ENCODE assay signal across 17 cellular contexts in the genomic region with DNA sequence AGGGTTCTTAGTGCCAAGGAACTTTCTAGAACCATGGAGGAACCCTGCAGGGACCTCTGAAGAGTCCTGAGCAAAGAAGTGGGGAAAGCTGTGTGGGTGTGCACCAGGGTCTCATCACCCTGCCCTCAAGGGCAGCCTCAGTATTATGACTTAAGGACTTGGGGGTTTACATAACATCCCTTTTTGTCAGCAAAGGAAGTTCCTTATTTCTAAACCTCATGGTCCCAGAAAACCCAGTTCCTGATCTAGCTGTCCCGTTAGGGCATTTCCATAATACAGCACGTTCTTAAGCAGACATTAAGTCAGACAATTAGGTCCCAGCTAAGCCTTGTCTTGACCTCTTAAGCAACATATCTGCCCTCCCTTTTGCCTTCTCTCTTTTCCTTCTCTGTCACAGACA. TPM values are rescaled to one million over a fixed set of nuclear protein-coding genes. Genes with fewer than 3 reads are reported as not detected.
DNase-seq lines count a peak whose midpoint lies in the region; ATAC-seq and TF ChIP-seq lines count a peak whose summit lies in the region.
"Had no signal": no experiment of that assay in that cellular context is flagged by ENCODE, and none has a peak within 500 bp of the region (broad histone marks: within the 10 kb centered on the region; RNA-seq: fewer than 3 reads in every experiment).

No MANE protein-coding gene starts in this region.

- no peak overlapping the region for H3K9ac ChIP-seq in rectal smooth muscle tissue (ENCODE audit: low read length)
- H3K9ac ChIP-seq in SK-N-SH: no peak overlapping the region

- H3K9me3 ChIP-seq in OCI-LY7 (ENCODE audit: low read length): no peaks in the 10 kb centered on the region
- H3K9me3 ChIP-seq in heart right ventricle: no peaks in the 10 kb centered on the region
- H3K9me3 ChIP-seq in SK-N-SH: no peaks in the 10 kb centered on the region
- H3K9me3 ChIP-seq: gastrocnemius medialis, Peyer's patch had no signal

- H3K9me2 ChIP-seq in OCI-LY7 (ENCODE audit: insufficient read depth, low read length): no peaks in the 10 kb centered on the region
- H3K9me2 ChIP-seq in SK-N-SH: no peaks in the 10 kb centered on the region

- H3K4me3 ChIP-seq in OCI-LY7 (ENCODE audit: low read depth, low read length, poor library complexity, severe bottlenecking) (no peak overlapping the region), heart right ventricle (no peak overlapping the region), rectal smooth muscle tissue (ENCODE audit: low read length) (no peak overlapping the region), SK-N-SH (ENCODE audit: low read depth in 2 of 2, low read length in 1 of 2) (no peak overlapping the region)
- H3K4me3 ChIP-seq: gastrocnemius medialis, K562, Peyer's patch had no signal

- H3K27ac ChIP-seq in OCI-LY7 (ENCODE audit: low read depth, low read length, poor library complexity, severe bottlenecking) (peak overlapping the region; percentile 85), heart right ventricle (peak overlapping the region in 5 of 10 donors; percentile 4 to 88 (median 51)), rectal smooth muscle tissue (ENCODE audit: low read depth, low read length) (peak overlapping the region; percentile 29), SK-N-SH (ENCODE audit: low read depth in 2 of 2, low read length in 1 of 2) (no peak overlapping the region)

- no peak for TF ChIP-seq RAD21 in SK-N-SH (IDR thresholded peaks at IDR 0.05; ENCODE audit: low read length)

- H4K20me1 ChIP-seq in OCI-LY7 (ENCODE audit: insufficient read depth, low read length) (no peaks in the 10 kb centered on the region), SK-N-SH (ENCODE audit: insufficient read depth) (no peaks in the 10 kb centered on the region)

- TF ChIP-seq CTCF in OCI-LY7 (conservative IDR thresholded peaks at IDR 0.05; ENCODE audit: low read length) (no peak), heart right ventricle (IDR thresholded peaks at IDR 0.05) (no peak), SK-N-SH (IDR thresholded peaks at IDR 0.05) (no peak)

- POLR2A ChIA-PET in OCI-LY7 (lab: Charles Lee): interaction anchor here (0.9 to 1.1 kb wide), 3 partner anchors 13 to 19 kb away, joined by 3 to 5 read pairs (median 3); no protein-coding TSS in a partner anchor
- POLR2A ChIA-PET in SK-N-SH (lab: Yijun Ruan, JAX): no interaction called here

- no peaks in the 10 kb centered on the region for H3F3A ChIP-seq in SK-N-SH (replicated peaks; ENCODE audit: insufficient read depth)

- CTCF ChIA-PET in OCI-LY7 (lab: Charles Lee; ENCODE audit: unreplicated experiment): interaction anchor here (0.6 kb wide), 1 partner anchor 89 kb away, joined by 9 read pairs; no protein-coding TSS in a partner anchor
- CTCF ChIA-PET in SK-N-SH (lab: Yijun Ruan, JAX): interaction anchor here (2.1 kb wide), 1 partner anchor 12 kb away, joined by 8 read pairs; no protein-coding TSS in a partner anchor

- H3K4me2 ChIP-seq in OCI-LY7 (ENCODE audit: low read length): peak overlapping the region; percentile 8; the same call in 1 of the 2 replicates
- H3K4me2 ChIP-seq in SK-N-SH: no peak overlapping the region

- TF ChIP-seq EP300 in SK-N-SH (IDR thresholded peaks at IDR 0.05; ENCODE audit: borderline replicate concordance in 1 of 2, low read depth in 1 of 2, low read length in 1 of 2): no peak

- WGBS in heart right ventricle, 2 donors: 74 to 78% methylated on average over 2 of the region's 2 CpGs
- 63% methylated on average over 2 of the region's 2 CpGs for WGBS in SK-N-SH (ENCODE audit: low lambda C conversion rate)

- intact Hi-C loops in OCI-LY7 (cut with micrococcal nuclease; ENCODE audit: unreplicated experiment): loop anchor here (5.0 kb wide), 2 partner anchors 73 to 87 kb away; no protein-coding TSS in a partner anchor
- intact Hi-C loops in heart right ventricle (cut with DNase I): no loop called here

- peak; percentile 17 to 70 (median 46) for ATAC-seq in heart right ventricle
- ATAC-seq in GM21367 (IDR thresholded peaks at IDR 0.05; ENCODE audit: unreplicated experiment): no peak
- ATAC-seq: activated CD8-positive, alpha-beta memory T cell treated with anti-CD3 and anti-CD28 coated beads, Interleukin-2, amount 10 ng/mL, durations not matched to agents 7 days and 5 days; K562; stimulated activated naive CD8-positive, alpha-beta T cell treated with anti-CD3 and anti-CD28 coated beads, Interleukin-15, Interleukin-2, amounts not matched to agents 100 U/mL and 50 U/mL, for 24 hours had no signal

- no TSS peak for BruUV-seq in OCI-LY7 (replicated peaks; lab: Mats Ljungman, UMichigan)

- H3K27me3 ChIP-seq in heart right ventricle (no peaks in the 10 kb centered on the region), rectal smooth muscle tissue (ENCODE audit: control insufficient read depth, insufficient read depth, low read length) (no peaks in the 10 kb centered on the region), SK-N-SH (ENCODE audit: insufficient read depth) (no peaks in the 10 kb centered on the region)
- H3K27me3 ChIP-seq: gastrocnemius medialis, Peyer's patch had no signal

- DNase-seq in GDM1 (lab: John Stamatoyannopoulos, UW) (peak; percentile 20), OCI-LY7 (ENCODE audit: low spot score) (no peak), heart right ventricle (no peak), SW480 (ENCODE audit: low spot score) (no peak), NCI-H1048 (lab: John Stamatoyannopoulos, UW) (no peak), SK-N-SH (no peak)
- DNase-seq: activated CD4-positive, CD25-positive, alpha-beta regulatory T cell treated with anti-CD3 and anti-CD28 coated beads, Interleukin-2, amount 50 U/mL, for 72 hours; activated CD8-positive, alpha-beta memory T cell treated with anti-CD3 and anti-CD28 coated beads, Interleukin-2, amount 10 ng/mL, durations not matched to agents 7 days and 5 days; gastrocnemius medialis; mesendoderm; NCI-H146; NCI-H446; Peyer's patch; stimulated activated naive CD8-positive, alpha-beta T cell treated with anti-CD3 and anti-CD28 coated beads, Interleukin-15, Interleukin-2, amounts not matched to agents 100 U/mL and 50 U/mL, for 24 hours had no signal

- peak overlapping the region; percentile 27; the same call in 1 of the 2 replicates for H2AFZ ChIP-seq in OCI-LY7 (ENCODE audit: low read length)
- no peak overlapping the region for H2AFZ ChIP-seq in SK-N-SH (ENCODE audit: low read depth)

- H3K79me2 ChIP-seq in OCI-LY7 (ENCODE audit: insufficient read depth, low read depth, low read length) (no peaks in the 10 kb centered on the region), SK-N-SH (ENCODE audit: insufficient read depth) (no peaks in the 10 kb centered on the region)

- H3K36me3 ChIP-seq in OCI-LY7 (ENCODE audit: insufficient read depth, low read length) (no peaks in the 10 kb centered on the region), heart right ventricle (no peaks in the 10 kb centered on the region), rectal smooth muscle tissue (ENCODE audit: control insufficient read depth, insufficient read depth, low read length) (no peaks in the 10 kb centered on the region), SK-N-SH (replicated peaks in 1 of 2; ENCODE audit: control insufficient read depth in 1 of 2, insufficient read depth in 2 of 2, low read length in 1 of 2) (no peaks in the 10 kb centered on the region)
- H3K36me3 ChIP-seq: gastrocnemius medialis, Peyer's patch had no signal

- H3K4me1 ChIP-seq in OCI-LY7 (ENCODE audit: insufficient read depth, low read length, poor library complexity, severe bottlenecking) (peaks cover 78% of the 10 kb centered on the region), heart right ventricle (peaks cover 0 to 65% (median 4%) of the 10 kb centered on the region in 9 donors), rectal smooth muscle tissue (ENCODE audit: control insufficient read depth, insufficient read depth, low read length) (peaks cover 32% of the 10 kb centered on the region), SK-N-SH (ENCODE audit: control insufficient read depth in 1 of 2, insufficient read depth in 2 of 2, low read depth in 1 of 2, low read length in 1 of 2) (peaks cover 0 to 27% of the 10 kb centered on the region in 2 experiments; a peak in 1 of 4 replicates)
- H3K4me1 ChIP-seq: gastrocnemius medialis had no signal

TF ChIP-seq in SK-N-SH, 30 proteins besides CTCF, POLR2A, EP300 and RAD21:
- no peak for TF ChIP-seq POLR2AphosphoS5 (IDR thresholded peaks at IDR 0.05; ENCODE audit: low read depth, low read length)

RNA-seq across cellular contexts. Expression of gene DAPK1, which starts 57.3 kb away (rescaled TPM):
- total RNA-seq in OCI-LY7 (2014; rRNA removed; shearing (Covaris generic)): 0.18 and 0.25 TPM in 2 replicates
- total RNA-seq in OCI-LY7 (2022): 2.8 and 3.5 TPM in 2 replicates
- total RNA-seq in heart right ventricle: 10 to 100 TPM in 1 of 10 donors, 1 to 10 TPM in 9; 2.3 to 15.5 (median 4.3) TPM
- 1 to 10 TPM; 1.1 to 2.2 TPM for polyA plus RNA-seq in heart right ventricle
- polyA plus RNA-seq in SK-N-SH (2012; rRNA removed): 0.61 and 0.70 TPM in 2 replicates
- 0.46 and 0.89 TPM in 2 replicates for polyA plus RNA-seq in SK-N-SH (2012; cell fraction: cytosol; rRNA removed)
- polyA plus RNA-seq in SK-N-SH (2012; cell fraction: nucleus; rRNA removed): 1.1 and 1.8 TPM in 2 replicates

Comparison
In these comparisons a context has a peak if more than half of its experiments do, and no peak if none do; other contexts are left out.
1. H3K27ac ChIP-seq: peak in OCI-LY7 (single experiment) and rectal smooth muscle tissue (single experiment); none in SK-N-SH (0 of 2).